ENCODE assay signal across 30 cellular contexts in the genomic region with DNA sequence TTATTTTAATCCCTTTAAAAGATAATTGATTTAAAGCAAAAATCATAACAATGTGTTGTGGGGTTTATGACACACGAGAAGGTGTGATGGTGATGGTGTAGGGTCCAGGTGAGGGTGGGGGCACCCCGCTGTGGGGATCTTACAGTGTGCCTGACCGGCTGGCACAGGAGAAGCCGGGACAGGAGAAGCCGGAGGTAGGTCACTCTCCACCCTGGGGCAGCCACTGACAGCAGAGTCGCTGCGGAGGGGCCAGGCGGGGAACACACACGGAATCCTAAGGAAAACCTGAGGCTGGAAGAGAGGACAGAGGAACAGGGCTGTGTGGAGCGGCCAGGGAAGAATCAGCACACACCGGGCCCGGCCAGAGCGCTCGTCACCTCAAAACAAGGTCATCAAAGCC.
"Had no signal": no experiment of that assay in that cellular context is flagged by ENCODE, and none has a peak within 500 bp of the region (broad histone marks: within the 10 kb centered on the region; RNA-seq: fewer than 3 reads in every experiment).

No MANE protein-coding gene starts in this region.

- H3K27ac Mint-ChIP-seq: activated CD4-positive, alpha-beta T cell treated with anti-CD3 and anti-CD28 coated beads for 36 hours; activated CD8-positive, alpha-beta memory T cell treated with anti-CD3 and anti-CD28 coated beads, Interleukin-2, amount 10 ng/mL, durations not matched to agents 7 days and 5 days; activated CD8-positive, alpha-beta T cell treated with anti-CD3 and anti-CD28 coated beads, Interleukin-2, amount 10 ng/mL, durations not matched to agents 7 days and 5 days; activated naive CD4-positive, alpha-beta T cell treated with anti-CD3 and anti-CD28 coated beads, Interleukin-2, amount 10 ng/mL, durations not matched to agents 7 days and 5 days; activated naive CD8-positive, alpha-beta T cell treated with anti-CD3 and anti-CD28 coated beads, Interleukin-2, amount 10 ng/mL, durations not matched to agents 7 days and 5 days; brain; dendritic cell treated with granulocyte-macrophage colony-stimulating factor and Interleukin-4, amounts not matched to agents 40 ng/mL and 50 ng/mL, for 4 days; mesothelial cell of epicardium; stimulated activated naive CD8-positive, alpha-beta T cell treated with anti-CD3 and anti-CD28 coated beads, Interleukin-15, amount 100 ng/mL, for 72 hours had no signal

- H3K9me3 Mint-ChIP-seq: dendritic cell treated with granulocyte-macrophage colony-stimulating factor and Interleukin-4, amounts not matched to agents 40 ng/mL and 50 ng/mL, for 4 days; neural crest cell had no signal

- FAIRE-seq: islet of Langerhans had no signal

- H3K27me3 ChIP-seq: ascending aorta, cardiac muscle cell, right lobe of liver, thyroid gland, upper lobe of left lung, vagina had no signal

- H3K9me3 ChIP-seq: ascending aorta, right lobe of liver, thyroid gland, vagina had no signal

- H3K36me3 ChIP-seq: ascending aorta, cardiac muscle cell, esophagus muscularis mucosa, right lobe of liver, thyroid gland, upper lobe of left lung, vagina had no signal

- ATAC-seq: activated CD4-positive, alpha-beta T cell treated with anti-CD3 and anti-CD28 coated beads for 36 hours; activated CD8-positive, alpha-beta memory T cell treated with anti-CD3 and anti-CD28 coated beads, Interleukin-2, amount 10 ng/mL, durations not matched to agents 7 days and 5 days; activated CD8-positive, alpha-beta T cell treated with anti-CD3 and anti-CD28 coated beads, Interleukin-2, amount 10 ng/mL, durations not matched to agents 7 days and 5 days; left cardiac atrium; right lobe of liver; stimulated activated naive CD8-positive, alpha-beta T cell treated with anti-CD3 and anti-CD28 coated beads, Interleukin-15, amount 100 ng/mL, for 72 hours had no signal

- H3K4me1 Mint-ChIP-seq: activated CD4-positive, alpha-beta T cell treated with anti-CD3 and anti-CD28 coated beads for 36 hours; activated naive CD8-positive, alpha-beta T cell treated with anti-CD3 and anti-CD28 coated beads, Interleukin-2, amount 10 ng/mL, durations not matched to agents 7 days and 5 days; mesothelial cell of epicardium; stimulated activated naive CD8-positive, alpha-beta T cell treated with anti-CD3 and anti-CD28 coated beads, Interleukin-15, amount 100 ng/mL, for 72 hours had no signal

- H3K4me1 ChIP-seq: ascending aorta, right lobe of liver had no signal

- H3K4me3 ChIP-seq: ascending aorta, cardiac muscle cell, esophagus muscularis mucosa, right lobe of liver, skin epidermis, thyroid gland, upper lobe of left lung, vagina had no signal

- DNase-seq: activated CD4-positive, alpha-beta T cell treated with anti-CD3 and anti-CD28 coated beads for 36 hours; activated CD4-positive, CD25-positive, alpha-beta regulatory T cell; activated CD8-positive, alpha-beta memory T cell treated with anti-CD3 and anti-CD28 coated beads, Interleukin-2, amount 10 ng/mL, durations not matched to agents 7 days and 5 days; activated CD8-positive, alpha-beta T cell treated with anti-CD3 and anti-CD28 coated beads, Interleukin-2, amount 10 ng/mL, durations not matched to agents 7 days and 5 days; activated gamma-delta T cell; activated naive CD4-positive, alpha-beta T cell treated with anti-CD3 and anti-CD28 coated beads, Interleukin-2, amount 10 ng/mL, durations not matched to agents 7 days and 5 days; activated naive CD8-positive, alpha-beta T cell treated with anti-CD3 and anti-CD28 coated beads, Interleukin-2, amount 10 ng/mL, durations not matched to agents 7 days and 5 days; foreskin melanocyte; left cardiac atrium; mammary epithelial cell; naive B cell; occipital lobe; right lobe of liver; stimulated activated CD4-positive, alpha-beta T cell treated with anti-CD3 and anti-CD28 coated beads, Interleukin-12 subunit alpha, Interleukin-12 subunit beta, amount 100 ng/mL, for 4 hours; stimulated activated CD4-positive, alpha-beta T cell treated with anti-CD3 and anti-CD28 coated beads, Interleukin-4, amount 100 ng/mL, for 1 hour; stimulated activated naive CD8-positive, alpha-beta T cell treated with anti-CD3 and anti-CD28 coated beads, Interleukin-15, amount 100 ng/mL, for 72 hours; substantia nigra; T-helper 2 cell; thyroid gland had no signal

- H3K27ac ChIP-seq: ascending aorta, cardiac muscle cell, esophagus muscularis mucosa, right lobe of liver, skin epidermis, thyroid gland, upper lobe of left lung, vagina had no signal

- H3K36me3 Mint-ChIP-seq: activated CD8-positive, alpha-beta memory T cell treated with anti-CD3 and anti-CD28 coated beads, Interleukin-2, amount 10 ng/mL, durations not matched to agents 7 days and 5 days; activated naive CD8-positive, alpha-beta T cell treated with anti-CD3 and anti-CD28 coated beads, Interleukin-2, amount 10 ng/mL, durations not matched to agents 7 days and 5 days; brain; mesothelial cell of epicardium; naive B cell had no signal

- H3K4me3 Mint-ChIP-seq: activated CD4-positive, alpha-beta T cell treated with anti-CD3 and anti-CD28 coated beads for 36 hours; activated CD8-positive, alpha-beta memory T cell treated with anti-CD3 and anti-CD28 coated beads, Interleukin-2, amount 10 ng/mL, durations not matched to agents 7 days and 5 days; activated CD8-positive, alpha-beta T cell treated with anti-CD3 and anti-CD28 coated beads, Interleukin-2, amount 10 ng/mL, durations not matched to agents 7 days and 5 days; activated naive CD4-positive, alpha-beta T cell treated with anti-CD3 and anti-CD28 coated beads, Interleukin-2, amount 10 ng/mL, durations not matched to agents 7 days and 5 days; activated naive CD8-positive, alpha-beta T cell treated with anti-CD3 and anti-CD28 coated beads, Interleukin-2, amount 10 ng/mL, durations not matched to agents 7 days and 5 days; brain; dendritic cell treated with granulocyte-macrophage colony-stimulating factor and Interleukin-4, amounts not matched to agents 40 ng/mL and 50 ng/mL, for 4 days; mesothelial cell of epicardium; stimulated activated naive CD8-positive, alpha-beta T cell treated with anti-CD3 and anti-CD28 coated beads, Interleukin-15, amount 100 ng/mL, for 72 hours had no signal
